ENCODE assay signal across 8 cellular contexts in the genomic region with DNA sequence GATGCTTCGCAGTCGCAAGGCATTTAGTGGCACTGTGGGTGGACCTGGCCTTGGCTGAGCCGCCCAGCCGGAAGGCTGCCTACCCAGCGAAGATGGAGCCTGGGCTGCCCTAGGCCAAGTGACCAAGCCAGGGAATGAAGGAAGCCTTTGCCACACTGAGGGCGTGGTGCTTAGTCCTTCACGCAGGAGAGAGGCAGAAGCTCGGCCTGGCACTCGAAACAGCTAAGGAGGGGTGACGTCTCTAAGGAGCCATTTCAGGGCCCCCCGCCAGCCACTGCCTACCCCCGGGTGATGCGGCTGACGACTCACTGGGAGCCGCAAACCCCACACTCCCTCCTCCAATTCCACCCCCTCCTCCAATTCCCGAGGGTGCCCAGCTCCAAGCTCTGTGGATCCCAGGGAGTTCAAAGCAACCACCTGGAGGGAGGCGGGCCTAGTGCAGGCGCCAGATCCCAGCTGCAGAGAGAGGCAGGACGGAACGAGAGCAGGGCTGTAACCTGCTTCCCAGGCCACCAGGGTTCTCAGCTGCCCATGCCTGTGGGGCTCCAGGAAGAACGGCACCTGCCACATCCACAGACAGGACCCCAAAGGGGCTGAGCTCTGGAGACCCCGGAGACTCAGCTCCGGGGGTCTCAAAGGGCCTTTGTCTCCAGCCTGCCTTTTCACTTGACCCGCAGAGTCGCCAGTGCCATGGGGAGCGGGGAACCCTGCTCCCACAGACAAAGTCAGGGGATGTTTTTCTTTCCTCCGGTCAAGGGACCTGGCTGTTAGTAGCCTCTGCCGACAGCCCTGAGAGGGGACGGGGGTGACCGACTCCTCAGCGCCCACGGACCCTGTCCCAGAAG.
DNase-seq lines count a peak whose midpoint lies in the region; ATAC-seq and TF ChIP-seq lines count a peak whose summit lies in the region.

No MANE protein-coding gene starts in this region.

- TF ChIP-seq CTCF in NB4 (IDR thresholded peaks at IDR 0.05; ENCODE audit: low read depth, low read length), result no peak

- H4K8ac ChIP-seq in mesenchymal stem cell (ENCODE audit: low read length), result no peak overlapping the region

- H2BK12ac ChIP-seq in mesenchymal stem cell (ENCODE audit: low read length in 2 of 2), result no peak overlapping the region

- no peaks in the 10 kb centered on the region for H3K79me1 ChIP-seq in mesenchymal stem cell (replicated peaks; ENCODE audit: low read length, poor library complexity, severe bottlenecking)

- H3K27ac ChIP-seq in mesenchymal stem cell (ENCODE audit: low read length, poor library complexity, severe bottlenecking), result no peak overlapping the region

- in situ Hi-C loops in T47D (cut with HindIII; ENCODE audit: low pct_unique_long_range_greater_than_20kb, low sequenced_read_pairs), result no loop called here

- peaks cover 23% of the 10 kb centered on the region for H3K4me1 ChIP-seq in mesenchymal stem cell (ENCODE audit: control insufficient read depth, insufficient read depth, low read depth, low read length)

- peak overlapping the region; percentile 81 for H3K9ac ChIP-seq in mesenchymal stem cell (ENCODE audit: low read length)

- TF ChIP-seq POLR2A in NB4 (IDR thresholded peaks at IDR 0.05; ENCODE audit: extremely low read depth, insufficient read length), result no peak

- 60% methylated on average over 32 of the region's 32 CpGs for WGBS in mesenchymal stem cell

- H3K23ac ChIP-seq in mesenchymal stem cell (ENCODE audit: low read length in 2 of 2), result no peak overlapping the region

- no peak overlapping the region for H3K14ac ChIP-seq in mesenchymal stem cell (ENCODE audit: low read length in 2 of 2)

- H2BK5ac ChIP-seq in mesenchymal stem cell (ENCODE audit: low read depth, low read length, poor library complexity, severe bottlenecking), result no peak overlapping the region

- no peak for ATAC-seq in GM21529 (IDR thresholded peaks at IDR 0.05; ENCODE audit: unreplicated experiment)

- H3K4me3 ChIP-seq in NB4 (ENCODE audit: low read depth, low read length) (peak overlapping the region; percentile 32), mesenchymal stem cell (ENCODE audit: insufficient read depth in 1 of 2, low read depth in 1 of 2, low read length in 2 of 2) (peak overlapping the region; percentile 53 to 80)

- no peak overlapping the region for H2BK120ac ChIP-seq in mesenchymal stem cell (ENCODE audit: low read depth, low read length)

- H3K27me3 ChIP-seq in mesenchymal stem cell (ENCODE audit: control insufficient read depth in 1 of 2, insufficient read depth in 1 of 2, low read length in 2 of 2), result peaks cover 3 to 60% of the 10 kb centered on the region in 2 experiments

- H3K36me3 ChIP-seq in mesenchymal stem cell (ENCODE audit: control insufficient read depth in 1 of 2, insufficient read depth in 2 of 2, low read depth in 1 of 2, low read length in 2 of 2), result no peaks in the 10 kb centered on the region

- no peak overlapping the region for H2AK5ac ChIP-seq in mesenchymal stem cell (ENCODE audit: low read length, severe bottlenecking)

- no peaks in the 10 kb centered on the region for H3K9me3 ChIP-seq in mesenchymal stem cell (ENCODE audit: control insufficient read depth, low read length)

- no peak overlapping the region for H2AFZ ChIP-seq in mesenchymal stem cell (ENCODE audit: low read depth, low read length)

- no peak overlapping the region for H3K4ac ChIP-seq in mesenchymal stem cell (ENCODE audit: low read depth in 1 of 2, low read length in 2 of 2)

- H3K18ac ChIP-seq in mesenchymal stem cell (ENCODE audit: low read depth in 1 of 2, low read length in 2 of 2), result no peak overlapping the region

- no peak overlapping the region for H4K91ac ChIP-seq in mesenchymal stem cell (ENCODE audit: low read length)

- no peak overlapping the region for H2BK15ac ChIP-seq in mesenchymal stem cell (ENCODE audit: low read depth, poor library complexity, severe bottlenecking)

- DNase-seq in DMS53 treated with DMSO at 0.1 percent for 48 hours (lab: John Stamatoyannopoulos, UW; ENCODE audit: unreplicated experiment), result peak; percentile 9
- no peak for DNase-seq in NB4 (ENCODE audit: low read depth)
- DNase-seq in T47D (ENCODE audit: low read depth in 1 of 2, low spot score in 1 of 2), result peak; percentile 45 to 60
- DNase-seq in mesenchymal stem cell, result no peak
- no peak for DNase-seq in epidermal melanocyte (ENCODE audit: insufficient read length, low spot score)
- no peak for DNase-seq in NAMALWA (ENCODE audit: low spot score)
- no peak for DNase-seq in NCI-H1436 treated with DMSO at 0.1 percent for 48 hours (lab: John Stamatoyannopoulos, UW)

- H3K4me2 ChIP-seq in mesenchymal stem cell (ENCODE audit: low read length, poor library complexity, severe bottlenecking), result peak overlapping the region; percentile 75

Comparison
In these comparisons a context has a peak if more than half of its experiments do, and no peak if none do; other contexts are left out.
1. DNase-seq: peak in DMS53 treated with DMSO at 0.1 percent for 48 hours (single experiment) and T47D (2 of 2); none in NB4 (single experiment), mesenchymal stem cell (single experiment), epidermal melanocyte (single experiment), NAMALWA (single experiment) and NCI-H1436 treated with DMSO at 0.1 percent for 48 hours (single experiment).